ENCODE assay signal across 18 cellular contexts in the genomic region with DNA sequence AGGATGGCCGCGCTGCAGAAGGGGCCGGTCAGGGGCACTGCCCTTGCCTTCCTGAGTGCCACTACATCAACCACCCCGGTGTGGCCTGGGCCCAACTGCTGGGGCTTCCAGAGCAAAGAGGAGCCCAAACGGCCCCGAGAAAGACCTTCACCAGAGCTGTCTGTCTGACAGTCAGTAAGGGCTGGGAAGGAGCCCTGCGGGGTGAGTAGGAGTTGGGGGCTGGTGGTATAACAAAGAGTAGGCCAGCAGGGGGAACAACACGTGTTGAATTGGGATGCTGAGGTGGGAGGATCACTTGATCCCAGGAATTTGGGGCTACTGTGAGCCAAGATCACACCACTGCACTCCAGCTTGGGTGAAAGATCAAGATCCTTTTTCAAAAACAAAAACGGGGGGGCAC. TPM values are rescaled to one million over a fixed set of nuclear protein-coding genes. Genes with fewer than 3 reads are reported as not detected.
DNase-seq lines count a peak whose midpoint lies in the region; ATAC-seq and TF ChIP-seq lines count a peak whose summit lies in the region.
"Had no signal": no experiment of that assay in that cellular context is flagged by ENCODE, and none has a peak within 500 bp of the region (broad histone marks: within the 10 kb centered on the region; RNA-seq: fewer than 3 reads in every experiment).

No MANE protein-coding gene starts in this region.

- H3K9me3 Mint-ChIP-seq in endodermal cell = no peaks in the 10 kb centered on the region
- no peaks in the 10 kb centered on the region for H3K9me3 Mint-ChIP-seq in activated naive CD8-positive, alpha-beta T cell treated with anti-CD3 and anti-CD28 coated beads, Interleukin-2, amount 50 U/mL, for 24 hours
- H3K9me3 Mint-ChIP-seq: HFFc6 had no signal

- 68 to 76% methylated on average over 6 to 9 of the region's 9 CpGs for WGBS in endodermal cell (ENCODE audit: insufficient coverage in 1 of 2, insufficient read length in 1 of 2), 2 experiments
- WGBS in neuronal stem cell (ENCODE audit: extremely low coverage in 2 of 2, insufficient read length in 2 of 2, insufficient replicate concordance in 1 of 2), 2 donors = no CpG with 5 or more reads among the region's 9 CpGs
- 87% methylated on average over 9 of the region's 9 CpGs for WGBS in suprapubic skin

- peaks cover 12% of the 10 kb centered on the region for H3K27me3 Mint-ChIP-seq in endodermal cell (ENCODE audit: insufficient read depth)
- H3K27me3 Mint-ChIP-seq in activated naive CD8-positive, alpha-beta T cell treated with anti-CD3 and anti-CD28 coated beads, Interleukin-2, amount 50 U/mL, for 24 hours = no peaks in the 10 kb centered on the region

- peak overlapping the region; percentile 76 for H4K91ac ChIP-seq in neuronal stem cell (ENCODE audit: low read depth, low read length, poor library complexity)

- H3K27me3 ChIP-seq in NT2/D1 (ENCODE audit: insufficient read depth, insufficient read length) (no peaks in the 10 kb centered on the region), endodermal cell (ENCODE audit: control insufficient read depth, insufficient read depth, low read length, poor library complexity, severe bottlenecking) (no peaks in the 10 kb centered on the region), neuronal stem cell (ENCODE audit: control insufficient read depth in 3 of 3, insufficient read depth in 3 of 3, low read depth in 1 of 3, low read length in 3 of 3) (peaks cover 0 to 23% (median 0%) of the 10 kb centered on the region in 3 experiments), suprapubic skin (no peaks in the 10 kb centered on the region)
- H3K27me3 ChIP-seq: BLaER1, MG63 had no signal

- H3K4me3 Mint-ChIP-seq in endodermal cell = no peak overlapping the region
- H3K4me3 Mint-ChIP-seq in activated naive CD8-positive, alpha-beta T cell treated with anti-CD3 and anti-CD28 coated beads, Interleukin-2, amount 50 U/mL, for 24 hours = no peak overlapping the region
- H3K4me3 Mint-ChIP-seq: HFFc6 had no signal

- H3K36me3 ChIP-seq in NT2/D1 (ENCODE audit: insufficient read depth, insufficient read length, low read length) (no peaks in the 10 kb centered on the region), endodermal cell (ENCODE audit: control insufficient read depth, insufficient read depth, low read length) (no peaks in the 10 kb centered on the region), neuronal stem cell (replicated peaks in 1 of 2; ENCODE audit: control insufficient read depth in 2 of 2, insufficient read depth in 2 of 2, low read length in 2 of 2) (no peaks in the 10 kb centered on the region), suprapubic skin (no peaks in the 10 kb centered on the region)
- H3K36me3 ChIP-seq: BLaER1, MG63 had no signal

- H3K4me1 Mint-ChIP-seq in endodermal cell = no peaks in the 10 kb centered on the region
- H3K4me1 Mint-ChIP-seq in activated naive CD8-positive, alpha-beta T cell treated with anti-CD3 and anti-CD28 coated beads, Interleukin-2, amount 50 U/mL, for 24 hours = no peaks in the 10 kb centered on the region

- TF ChIP-seq CTCF in GM13976 (IDR thresholded peaks at IDR 0.05; ENCODE audit: borderline replicate concordance, control extremely low read depth, extremely low read depth, insufficient read depth, missing control alignments) (no peak), endodermal cell (conservative IDR thresholded peaks at IDR 0.05) (peak; percentile 39), suprapubic skin (IDR thresholded peaks at IDR 0.05) (peak in 1 of 2 donors; percentile 5)

- no peak for TF ChIP-seq EP300 in suprapubic skin (IDR thresholded peaks at IDR 0.05)

- H3K18ac ChIP-seq in neuronal stem cell (ENCODE audit: low read length) = peak overlapping the region; percentile 83

- H2BK12ac ChIP-seq in neuronal stem cell (ENCODE audit: low read length) = no peak overlapping the region

- H3K23ac ChIP-seq in neuronal stem cell (ENCODE audit: low read depth, low read length, poor library complexity) = no peak overlapping the region

- ATAC-seq in left lobe of liver = no peak
- ATAC-seq in activated naive CD8-positive, alpha-beta T cell treated with anti-CD3 and anti-CD28 coated beads, Interleukin-2, amount 50 U/mL, for 24 hours = no peak

- H3K4me1 ChIP-seq in NT2/D1 (ENCODE audit: insufficient read depth, insufficient read length) (peaks cover 6% of the 10 kb centered on the region), endodermal cell (ENCODE audit: control insufficient read depth, insufficient read depth, low read length) (no peaks in the 10 kb centered on the region), neuronal stem cell (ENCODE audit: control insufficient read depth in 2 of 2, insufficient read depth in 1 of 2, low read depth in 1 of 2, low read length in 2 of 2) (peaks cover 4 to 5% of the 10 kb centered on the region in 2 donors), suprapubic skin (no peaks in the 10 kb centered on the region)

- H4K8ac ChIP-seq in neuronal stem cell (ENCODE audit: low read depth, low read length) = peak overlapping the region; percentile 4

- no peak overlapping the region for H2BK15ac ChIP-seq in neuronal stem cell (ENCODE audit: low read length)

- no peaks in the 10 kb centered on the region for H3K79me1 ChIP-seq in neuronal stem cell (ENCODE audit: low read depth, low read length)

- H3K36me3 Mint-ChIP-seq in endodermal cell (ENCODE audit: low read depth) = no peaks in the 10 kb centered on the region
- H3K36me3 Mint-ChIP-seq in activated naive CD8-positive, alpha-beta T cell treated with anti-CD3 and anti-CD28 coated beads, Interleukin-2, amount 50 U/mL, for 24 hours (ENCODE audit: low read depth) = no peaks in the 10 kb centered on the region

- H3K27ac ChIP-seq in endodermal cell (ENCODE audit: low read depth, low read length) (no peak overlapping the region), neuronal stem cell (replicated peaks; ENCODE audit: low read length) (peak overlapping the region; percentile 13), suprapubic skin (no peak overlapping the region)
- H3K27ac ChIP-seq: BLaER1, HL-60, PC-9 had no signal

- H3K4me3 ChIP-seq in NT2/D1 (ENCODE audit: insufficient read length, low read depth) = no peak overlapping the region
- no peak overlapping the region for H3K4me3 ChIP-seq in endodermal cell (ENCODE audit: low read length)
- no peak overlapping the region for H3K4me3 ChIP-seq in neuronal stem cell (ENCODE audit: low read length in 2 of 2)
- no peak overlapping the region for H3K4me3 ChIP-seq in suprapubic skin
- H3K4me3 ChIP-seq: BLaER1, MG63, PC-9 had no signal

- peak; percentile 25 for DNase-seq in GM13976 (ENCODE audit: low spot score)
- DNase-seq in NT2/D1 (ENCODE audit: low read depth, low spot score) = peak; percentile 5
- DNase-seq in endodermal cell = peak; percentile 86
- no peak for DNase-seq in neuronal stem cell (ENCODE audit: low spot score)
- DNase-seq in activated CD8-positive, alpha-beta memory T cell treated with anti-CD3 and anti-CD28 coated beads for 24 hours = no peak
- DNase-seq in left lobe of liver (ENCODE audit: low spot score) = no peak
- no peak for DNase-seq in suprapubic skin (ENCODE audit: low spot score in 2 of 2)
- DNase-seq in activated naive CD8-positive, alpha-beta T cell treated with anti-CD3 and anti-CD28 coated beads, Interleukin-2, amount 50 U/mL, for 24 hours = no peak
- DNase-seq: DMS 273 treated with DMSO at 0.1 percent for 48 hours, EL, HFFc6, MG63, NCI-H1092 treated with DMSO at 0.1 percent for 48 hours, NCI-H1694, NCI-H345, PC-9 had no signal

- H2AFZ ChIP-seq in neuronal stem cell (ENCODE audit: low read length) = peak overlapping the region; percentile 74
- H2AFZ ChIP-seq: PC-9 had no signal

- no peak overlapping the region for H3K27ac Mint-ChIP-seq in endodermal cell
- no peak overlapping the region for H3K27ac Mint-ChIP-seq in activated naive CD8-positive, alpha-beta T cell treated with anti-CD3 and anti-CD28 coated beads, Interleukin-2, amount 50 U/mL, for 24 hours
- H3K27ac Mint-ChIP-seq: HFFc6 had no signal

- peak overlapping the region; percentile 48 for H2BK5ac ChIP-seq in neuronal stem cell (ENCODE audit: low read length)

- H2BK120ac ChIP-seq in neuronal stem cell (ENCODE audit: low read depth, low read length) = no peak overlapping the region

- no peak overlapping the region for H3K4me2 ChIP-seq in neuronal stem cell (ENCODE audit: insufficient read depth, low read length, poor library complexity, severe bottlenecking)
- H3K4me2 ChIP-seq: BLaER1, PC-9 had no signal

- no peak for TF ChIP-seq POLR2A in suprapubic skin (IDR thresholded peaks at IDR 0.05)

- no peak overlapping the region for H3K14ac ChIP-seq in neuronal stem cell (ENCODE audit: low read length)

- no peak overlapping the region for H3K4ac ChIP-seq in neuronal stem cell (ENCODE audit: low read length)

- no peak overlapping the region for H2AK5ac ChIP-seq in neuronal stem cell (ENCODE audit: low read depth, low read length)

- H3K9ac ChIP-seq in NT2/D1 (ENCODE audit: insufficient read length, low read depth) (no peak overlapping the region), endodermal cell (ENCODE audit: extremely low read depth, low read length, poor library complexity, severe bottlenecking) (no peak overlapping the region), neuronal stem cell (ENCODE audit: low read depth, low read length, poor library complexity) (no peak overlapping the region)
- H3K9ac ChIP-seq: BLaER1 had no signal

- in situ Hi-C loops in GM13976 (cut with MboI; ENCODE audit: low sequenced_read_pairs, unreplicated experiment) = no loop called here

- H3K9me3 ChIP-seq in NT2/D1 (ENCODE audit: insufficient read depth, low read length) = no peaks in the 10 kb centered on the region
- H3K9me3 ChIP-seq in endodermal cell (ENCODE audit: control insufficient read depth, low read length) = no peaks in the 10 kb centered on the region
- no peaks in the 10 kb centered on the region for H3K9me3 ChIP-seq in neuronal stem cell (replicated peaks in 1 of 2; ENCODE audit: control insufficient read depth in 2 of 2, insufficient read depth in 1 of 2, low read depth in 1 of 2, low read length in 2 of 2)
- no peaks in the 10 kb centered on the region for H3K9me3 ChIP-seq in suprapubic skin
- H3K9me3 ChIP-seq: BLaER1, MG63 had no signal

RNA-seq across cellular contexts. Expression of a gene that starts 3.9 kb away (rescaled TPM):
- total RNA-seq in endodermal cell (not detected), left lobe of liver (not detected), suprapubic skin (not detected)
- not detected for polyA plus RNA-seq in endodermal cell (2013, experiment 1 of 2)
- polyA plus RNA-seq in endodermal cell (2013, experiment 2 of 2) = not detected
- not detected for polyA plus RNA-seq in neuronal stem cell (2013, experiment 1 of 2)
- not detected for polyA plus RNA-seq in neuronal stem cell (2013, experiment 2 of 2)
- total RNA-seq: HFFc6, PC-9 had no signal

RNA-seq across cellular contexts. Expression of a gene that starts 9.8 kb away (rescaled TPM):
- total RNA-seq in endodermal cell (10 to 100 TPM; 87.0 to 93.3 TPM), left lobe of liver (22.4 TPM), suprapubic skin (10 to 100 TPM; 26.7 to 97.3 (median 42.5) TPM)
- polyA plus RNA-seq in endodermal cell (2013, experiment 1 of 2) = 47.7 TPM
- 50.9 TPM for polyA plus RNA-seq in endodermal cell (2013, experiment 2 of 2)
- 21.8 TPM for polyA plus RNA-seq in neuronal stem cell (2013, experiment 1 of 2)
- 20.3 TPM for polyA plus RNA-seq in neuronal stem cell (2013, experiment 2 of 2)

RNA-seq across cellular contexts. Expression of a gene that starts 21.4 kb away (rescaled TPM):
- total RNA-seq in endodermal cell = 1 to 10 TPM in 1 of 2 donors, under 1 TPM in 1; 0.51 to 3.7 TPM
- polyA plus RNA-seq in endodermal cell (2013, experiment 1 of 2) = 1.5 TPM
- 1.9 TPM for polyA plus RNA-seq in endodermal cell (2013, experiment 2 of 2)
- polyA plus RNA-seq in neuronal stem cell (2013, experiment 1 of 2) = 0.22 TPM
- 0.25 TPM for polyA plus RNA-seq in neuronal stem cell (2013, experiment 2 of 2)
- not detected for total RNA-seq in left lobe of liver
- under 1 TPM in 1 of 4 donors, not detected in 3; 0.81 TPM for total RNA-seq in suprapubic skin

RNA-seq across cellular contexts. Expression of a gene that starts 27.1 kb away (rescaled TPM):
- total RNA-seq in endodermal cell = 100 to 1,000 TPM; 117 to 164 TPM
- 87.2 TPM for polyA plus RNA-seq in endodermal cell (2013, experiment 1 of 2)
- 80.7 TPM for polyA plus RNA-seq in endodermal cell (2013, experiment 2 of 2)
- 81.2 TPM for polyA plus RNA-seq in neuronal stem cell (2013, experiment 1 of 2)
- 79.3 TPM for polyA plus RNA-seq in neuronal stem cell (2013, experiment 2 of 2)
- 366 TPM for total RNA-seq in left lobe of liver
- 100 to 1,000 TPM; 103 to 171 (median 130) TPM for total RNA-seq in suprapubic skin

RNA-seq across cellular contexts. Expression of a gene that starts 34.6 kb away (rescaled TPM):
- total RNA-seq in endodermal cell (1 to 10 TPM in 1 of 2 donors, not detected in 1; 1.2 TPM), left lobe of liver (not detected), suprapubic skin (1 to 10 TPM in 3 of 4 donors, not detected in 1; 1.5 to 2.0 (median 2.0) TPM)
- 0.61 TPM for polyA plus RNA-seq in endodermal cell (2013, experiment 1 of 2)
- polyA plus RNA-seq in endodermal cell (2013, experiment 2 of 2) = 1.1 TPM
- polyA plus RNA-seq in neuronal stem cell (2013, experiment 1 of 2) = 0.82 TPM
- 0.86 TPM for polyA plus RNA-seq in neuronal stem cell (2013, experiment 2 of 2)
- total RNA-seq: PC-9 had no signal

Comparison
In these comparisons a context has a peak if more than half of its experiments do, and no peak if none do; other contexts are left out.
1. DNase-seq: peak in GM13976 (single experiment), NT2/D1 (single experiment) and endodermal cell (single experiment); none in neuronal stem cell (single experiment), activated CD8-positive, alpha-beta memory T cell treated with anti-CD3 and anti-CD28 coated beads for 24 hours (single experiment), left lobe of liver (single experiment), suprapubic skin (0 of 2) and activated naive CD8-positive, alpha-beta T cell treated with anti-CD3 and anti-CD28 coated beads, Interleukin-2, amount 50 U/mL, for 24 hours (single experiment).